15 cellular contexts compared by ENCODE assay signal in the genomic region with DNA sequence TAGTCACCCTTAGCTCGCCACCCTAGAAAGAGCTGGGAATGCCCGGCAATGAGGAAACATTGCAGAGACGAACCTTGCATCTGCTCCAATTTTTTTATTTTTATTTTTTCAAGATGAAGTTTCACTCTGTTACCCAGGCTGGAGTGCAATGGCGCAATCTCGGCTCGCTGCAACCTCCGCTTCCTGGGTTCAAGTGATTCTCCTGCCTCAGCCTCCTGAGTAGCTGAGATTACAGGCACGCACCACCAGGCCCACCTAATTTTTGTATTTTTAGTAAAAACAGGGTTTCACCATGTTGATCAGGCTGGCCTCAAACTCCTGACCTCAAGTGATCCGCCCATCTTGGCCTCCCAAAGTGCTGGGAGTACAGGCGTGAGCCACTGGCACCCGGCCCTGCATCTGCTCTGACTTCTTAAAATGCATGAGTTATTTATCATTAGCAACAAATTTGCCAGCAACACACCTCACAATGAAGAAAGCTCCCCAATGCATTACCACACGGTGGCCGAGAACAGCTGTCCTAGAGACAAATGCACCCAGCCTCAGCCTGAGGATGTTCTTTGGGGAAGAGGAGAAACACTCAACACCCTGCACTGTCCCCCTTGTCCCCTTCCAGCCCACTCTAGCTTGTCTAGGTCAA. TPM values are rescaled to one million over a fixed set of nuclear protein-coding genes. Genes with fewer than 3 reads are reported as not detected.
A peak's percentile ranks its signal among the peaks of the same experiment; 100 is the strongest.
DNase-seq lines count a peak whose midpoint lies in the region; TF ChIP-seq lines count a peak whose summit lies in the region.
"Had no signal": no experiment of that assay in that cellular context is flagged by ENCODE, and none has a peak within 500 bp of the region (broad histone marks: within the 10 kb centered on the region; RNA-seq: fewer than 3 reads in every experiment).

No MANE protein-coding gene starts in this region.

- H2AFZ ChIP-seq in GM23248 = no peak overlapping the region

- no peak overlapping the region for H3K4me2 ChIP-seq in GM23248 (ENCODE audit: unreplicated experiment)
- H3K4me2 ChIP-seq: A549 had no signal

- no peaks in the 10 kb centered on the region for H3F3A ChIP-seq in GM23248 (ENCODE audit: insufficient read depth)

- no peaks in the 10 kb centered on the region for H4K20me1 ChIP-seq in GM23248 (ENCODE audit: insufficient read depth)

- no peaks in the 10 kb centered on the region for H3K36me3 Mint-ChIP-seq in HFFc6 (ENCODE audit: low read depth)
- H3K36me3 Mint-ChIP-seq: CD14-positive monocyte; CD8-positive, alpha-beta T cell had no signal

- DNase-seq in ascending aorta (ENCODE audit: low spot score in 2 of 2) = peak in 1 of 2 donors; percentile 63
- DNase-seq in mesenteric fat pad (ENCODE audit: low spot score) = peak; percentile 68
- DNase-seq in tibial artery = no peak
- no peak for DNase-seq in HFFc6
- DNase-seq in kidney glomerular epithelial cell (lab: John Stamatoyannopoulos, UW) = no peak
- no peak for DNase-seq in GM23248
- DNase-seq: BE2C; CD8-positive, alpha-beta T cell; COR-L47; DND-41; GDM1 had no signal

- no peaks in the 10 kb centered on the region for H3K9me2 ChIP-seq in GM23248 (ENCODE audit: insufficient read depth)

- H3K79me2 ChIP-seq in GM23248 (ENCODE audit: insufficient read depth) = no peaks in the 10 kb centered on the region

- no peaks in the 10 kb centered on the region for H3K4me1 Mint-ChIP-seq in HFFc6 (ENCODE audit: low read depth)
- H3K4me1 Mint-ChIP-seq: CD14-positive monocyte had no signal

- no peak for TF ChIP-seq CTCF in ascending aorta (IDR thresholded peaks at IDR 0.05)
- TF ChIP-seq CTCF in tibial artery (IDR thresholded peaks at IDR 0.05) = no peak
- no peak for TF ChIP-seq CTCF in HFFc6 (IDR thresholded peaks at IDR 0.05)

- intact Hi-C loops in ascending aorta (cut with DNase I) (no loop called here), tibial artery (cut with DNase I; ENCODE audit: low total_unique reads) (loop anchor here (5.0 to 10.0 kb wide), 2 partner anchors 47 to 110 kb away; no protein-coding TSS in a partner anchor)

- in situ Hi-C loops in GM23248 (cut with MboI) = loop anchor here (25.0 kb wide), 2 partner anchors 967 to 1117 kb away; no protein-coding TSS in a partner anchor

- H3K27me3 Mint-ChIP-seq in HFFc6 (ENCODE audit: insufficient read depth) = peaks cover 20% of the 10 kb centered on the region

- WGBS in GM23248 (ENCODE audit: low coverage in 1 of 2, low lambda C conversion rate in 2 of 2, missing lambda C conversion rate in 2 of 2), 2 experiments = 79 to 82% methylated on average over 13 of the region's 13 CpGs

- H3K4me1 ChIP-seq in ascending aorta (peaks cover 13 to 43% of the 10 kb centered on the region in 2 donors), rectal smooth muscle tissue (ENCODE audit: control insufficient read depth, insufficient read depth, low read length) (peaks cover 12% of the 10 kb centered on the region), tibial artery (peaks cover 0 to 51% (median 29%) of the 10 kb centered on the region in 4 donors), GM23248 (ENCODE audit: insufficient read depth) (peaks cover 6% of the 10 kb centered on the region; the same call in 1 of the 2 replicates)
- H3K4me1 ChIP-seq: A549, BE2C, HAP-1 had no signal

- no peak overlapping the region for H3K4me3 Mint-ChIP-seq in HFFc6
- H3K4me3 Mint-ChIP-seq: CD14-positive monocyte; CD8-positive, alpha-beta T cell had no signal

- H3K9me3 Mint-ChIP-seq in HFFc6 = no peaks in the 10 kb centered on the region
- H3K9me3 Mint-ChIP-seq: CD8-positive, alpha-beta T cell had no signal

- H3K36me3 ChIP-seq in ascending aorta (no peaks in the 10 kb centered on the region), rectal smooth muscle tissue (ENCODE audit: control insufficient read depth, insufficient read depth, low read length) (no peaks in the 10 kb centered on the region), tibial artery (no peaks in the 10 kb centered on the region), GM23248 (ENCODE audit: low read depth) (no peaks in the 10 kb centered on the region)
- H3K36me3 ChIP-seq: BE2C, HAP-1 had no signal

- H3K27me3 ChIP-seq in ascending aorta = no peaks in the 10 kb centered on the region
- no peaks in the 10 kb centered on the region for H3K27me3 ChIP-seq in rectal smooth muscle tissue (ENCODE audit: control insufficient read depth, insufficient read depth, low read length)
- H3K27me3 ChIP-seq in tibial artery = no peaks in the 10 kb centered on the region
- no peaks in the 10 kb centered on the region for H3K27me3 ChIP-seq in GM23248 (replicated peaks; ENCODE audit: insufficient read depth)

- no peak overlapping the region for H3K9ac ChIP-seq in rectal smooth muscle tissue (ENCODE audit: low read length)
- H3K9ac ChIP-seq in GM23248 = no peak overlapping the region

- H3K4me3 ChIP-seq in ascending aorta (no peak overlapping the region), rectal smooth muscle tissue (ENCODE audit: low read length) (no peak overlapping the region), tibial artery (no peak overlapping the region), GM23248 (no peak overlapping the region)
- H3K4me3 ChIP-seq: A549, HAP-1 had no signal

- no peak overlapping the region for H3K27ac Mint-ChIP-seq in HFFc6
- H3K27ac Mint-ChIP-seq: CD14-positive monocyte; CD8-positive, alpha-beta T cell had no signal

- H3K9me3 ChIP-seq in ascending aorta (no peaks in the 10 kb centered on the region), tibial artery (no peaks in the 10 kb centered on the region), GM23248 (ENCODE audit: low read depth) (no peaks in the 10 kb centered on the region)
- H3K9me3 ChIP-seq: A549, BE2C, HAP-1 had no signal

- H3K27ac ChIP-seq in ascending aorta (peak overlapping the region; percentile 89 to 92), rectal smooth muscle tissue (ENCODE audit: low read depth, low read length) (peak overlapping the region; percentile 76), tibial artery (peak overlapping the region; percentile 76 to 83), GM23248 (no peak overlapping the region)
- H3K27ac ChIP-seq: A549 had no signal

RNA-seq across cellular contexts. Expression of a gene that starts 47.1 kb away (rescaled TPM):
- total RNA-seq in ascending aorta (not detected), mesenteric fat pad (8.6 TPM)
- total RNA-seq in HFFc6 (2021; fragmentation: NEBNext Ultra II Directional; extraction: Animal tissue kit (Norgen Biotek cat#: 25700)) = 1 to 10 TPM; 3.9 to 5.9 (median 4.8) TPM
- total RNA-seq in GM23248 (2014; rRNA removed; shearing (Covaris generic)) = 1.5 TPM in 1 of 2 replicates, not detected in the other
- 6.4 and 6.8 TPM in 2 replicates for polyA plus RNA-seq in GM23248 (2016; fragmentation: Nextera tagmentation; extraction: Ambion mirVana)
